In the genomic region with DNA sequence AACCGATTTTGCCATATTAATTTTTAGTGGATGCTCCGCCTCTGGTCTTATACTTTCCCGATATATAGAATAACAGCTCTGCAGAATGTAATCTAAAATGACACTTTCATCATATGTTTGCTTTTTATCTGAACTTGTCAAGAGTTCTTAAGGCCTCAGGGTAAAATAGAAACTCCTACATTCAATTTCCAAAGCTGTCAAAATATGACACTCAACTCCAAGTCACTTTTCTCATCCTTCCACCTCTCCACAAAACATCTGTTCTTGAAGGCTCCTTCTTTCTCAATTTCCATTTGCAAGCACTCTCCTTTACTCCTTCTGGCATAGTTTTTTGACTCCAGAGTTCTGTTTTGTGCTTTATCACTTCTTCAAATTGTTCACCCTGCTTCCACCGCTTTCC, we compare ENCODE assay signal across 3 cellular contexts.
"Had no signal": no experiment of that assay in that cellular context is flagged by ENCODE, and none has a peak within 500 bp of the region (broad histone marks: within the 10 kb centered on the region; RNA-seq: fewer than 3 reads in every experiment).

No MANE protein-coding gene starts in this region.

- ATAC-seq: GM12878 had no signal

- DNase-seq: GDM1, GF-D8 had no signal

- H3K4me3 ChIP-seq: GM12878 had no signal
